ENCODE assay signal across 21 cellular contexts in the genomic region with DNA sequence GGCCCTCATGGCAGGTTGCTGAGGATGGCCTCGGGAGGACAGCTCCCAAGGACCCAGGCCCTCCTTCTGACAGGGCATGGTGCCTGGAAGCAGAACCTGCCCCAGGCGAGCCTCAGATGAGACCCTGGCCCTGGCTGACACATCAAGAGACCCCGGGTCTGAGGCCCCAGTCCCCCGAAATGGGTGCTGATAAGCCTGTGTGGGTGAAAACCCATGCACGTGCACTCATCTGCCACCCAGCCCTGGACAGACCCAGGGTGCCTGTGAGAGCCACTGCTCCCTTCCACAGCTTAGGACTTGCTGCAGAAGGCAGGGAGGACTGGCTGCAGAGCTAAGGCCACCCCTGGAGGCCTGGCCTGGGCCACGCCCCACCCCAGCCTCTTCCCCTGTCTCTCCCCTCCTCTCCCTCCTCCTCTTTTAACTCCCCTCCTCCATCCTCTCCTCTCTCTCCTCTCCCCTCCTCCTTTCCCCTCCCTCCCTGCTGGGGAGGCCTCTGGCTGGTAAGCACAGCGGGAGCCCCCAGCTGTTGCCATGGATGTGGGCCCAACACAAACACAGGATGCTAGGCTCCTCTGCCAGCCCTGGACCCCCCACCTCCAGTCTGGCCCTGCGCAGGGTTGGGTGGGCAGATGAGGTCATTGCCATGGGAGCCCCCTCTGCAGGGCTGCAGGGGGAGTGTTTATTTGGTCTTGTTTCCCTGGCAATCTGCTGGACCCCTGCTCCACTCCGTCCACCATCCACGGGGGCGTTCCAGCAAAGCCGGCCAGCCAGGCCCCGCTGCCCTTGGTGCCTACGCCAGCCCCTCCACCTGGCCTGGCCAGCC. TPM values are rescaled to one million over a fixed set of nuclear protein-coding genes. Genes with fewer than 3 reads are reported as not detected.
DNase-seq lines count a peak whose midpoint lies in the region; ATAC-seq and TF ChIP-seq lines count a peak whose summit lies in the region.
"Had no signal": no experiment of that assay in that cellular context is flagged by ENCODE, and none has a peak within 500 bp of the region (broad histone marks: within the 10 kb centered on the region; RNA-seq: fewer than 3 reads in every experiment).

No MANE protein-coding gene starts in this region.

- no peak overlapping the region for H4K5ac ChIP-seq in mesendoderm (ENCODE audit: low read length)

- no peak for TF ChIP-seq RAD21 in Ishikawa (IDR thresholded peaks at IDR 0.05; ENCODE audit: low read depth)

- no peaks in the 10 kb centered on the region for H3K9me2 ChIP-seq in PC-3 (replicated peaks; ENCODE audit: low read length)

- no peak overlapping the region for H3K18ac ChIP-seq in mesendoderm (ENCODE audit: low read length)

- BruUV-seq in PC-3 (replicated peaks; lab: Mats Ljungman, UMichigan): no TSS peak

- ATAC-seq in PC-3: peak; percentile 31; the same call in 1 of the 2 replicates
- ATAC-seq in esophagus mucosa: no peak
- ATAC-seq: activated naive CD8-positive, alpha-beta T cell treated with anti-CD3 and anti-CD28 coated beads, Interleukin-2, amount 50 U/mL, for 24 hours; gastroesophageal sphincter had no signal

- no peak overlapping the region for H2AFZ ChIP-seq in PC-3 (ENCODE audit: low read length)

- no peak overlapping the region for H3K4me2 ChIP-seq in PC-3 (ENCODE audit: low read length)
- no peak overlapping the region for H3K4me2 ChIP-seq in mesendoderm (ENCODE audit: low read length)

- H3K36me3 ChIP-seq in PC-3 (ENCODE audit: low read depth, low read length): no peaks in the 10 kb centered on the region
- H3K36me3 ChIP-seq in mesendoderm (ENCODE audit: control insufficient read depth, insufficient read depth, low read length): no peaks in the 10 kb centered on the region
- H3K36me3 ChIP-seq: BLaER1 treated with 17β-estradiol and CSF1 and Interleukin-3, amounts not matched to agents 10 nM and 100 nM; gastroesophageal sphincter; HAP-1; vagina had no signal

- TF ChIP-seq EP300 in Ishikawa (IDR thresholded peaks at IDR 0.05; ENCODE audit: borderline replicate concordance): no peak

- H3K9me3 ChIP-seq in PC-3 (ENCODE audit: low read length): no peaks in the 10 kb centered on the region
- H3K9me3 ChIP-seq: gastroesophageal sphincter, HAP-1, vagina had no signal

- no peak overlapping the region for H2BK5ac ChIP-seq in mesendoderm (ENCODE audit: low read length)

- TF ChIP-seq CTCF in PC-3 (conservative IDR thresholded peaks at IDR 0.05; ENCODE audit: low read depth, low read length): no peak

- CTCF ChIA-PET in PC-3 (lab: Charles Lee): no interaction called here

- no peak overlapping the region for H4K8ac ChIP-seq in mesendoderm (ENCODE audit: low read depth, low read length)

- no peaks in the 10 kb centered on the region for H4K20me1 ChIP-seq in PC-3 (ENCODE audit: low read length)
- H4K20me1 ChIP-seq: BLaER1 treated with 17β-estradiol and CSF1 and Interleukin-3, amounts not matched to agents 10 nM and 100 nM had no signal

- no peak overlapping the region for H2AK5ac ChIP-seq in mesendoderm (ENCODE audit: low read length)

- no peaks in the 10 kb centered on the region for H3F3A ChIP-seq in PC-3 (ENCODE audit: low read length, unreplicated experiment)

- no peaks in the 10 kb centered on the region for H3K27me3 ChIP-seq in PC-3 (ENCODE audit: low read length)
- no peaks in the 10 kb centered on the region for H3K27me3 ChIP-seq in mesendoderm (ENCODE audit: insufficient read depth, low read length, poor library complexity)
- H3K27me3 ChIP-seq: BLaER1 treated with 17β-estradiol and CSF1 and Interleukin-3, amounts not matched to agents 10 nM and 100 nM; gastroesophageal sphincter; vagina had no signal

- DNase-seq in Daoy (ENCODE audit: low read depth): peak; percentile 17
- no peak for DNase-seq in PC-3
- peak; percentile 81 for DNase-seq in mesendoderm
- no peak for DNase-seq in Ammon's horn (ENCODE audit: low spot score)
- DNase-seq in substantia nigra (lab: John Stamatoyannopoulos, UW): no peak
- DNase-seq: activated CD4-positive, alpha-beta T cell treated with anti-CD3 and anti-CD28 coated beads, Interleukin-2, amount 10 ng/mL, durations not matched to agents 7 days and 5 days; activated naive CD8-positive, alpha-beta T cell treated with anti-CD3 and anti-CD28 coated beads, Interleukin-2, amount 50 U/mL, for 24 hours; activated T-cell treated with anti-CD3 and anti-CD28 coated beads, Interleukin-2, amount 50 U/mL, for 24 hours; cerebellar nuclear complex; midbrain; NCI-H1105 treated with DMSO at 0.1 percent for 48 hours; SHP77 treated with DMSO at 0.1 percent for 48 hours; stimulated activated naive CD4-positive, alpha-beta T cell treated with Interleukin-2 at 50 U/mL for 16 hours; T1000 had no signal

- H2BK15ac ChIP-seq in mesendoderm (replicated peaks; ENCODE audit: low read depth): no peak overlapping the region

- peak overlapping the region; percentile 35 for H3K56ac ChIP-seq in mesendoderm (ENCODE audit: low read length)

- H2BK120ac ChIP-seq in mesendoderm (ENCODE audit: low read depth, low read length): no peak overlapping the region

- no peak overlapping the region for H3K4ac ChIP-seq in mesendoderm (ENCODE audit: low read depth, low read length)

- POLR2A ChIA-PET in PC-3 (lab: Charles Lee; ENCODE audit: unreplicated experiment): no interaction called here

- intact Hi-C loops in PC-3 (cut with micrococcal nuclease): no loop called here

- H3K27ac ChIP-seq in PC-3 (ENCODE audit: low read length) (no peak overlapping the region), mesendoderm (ENCODE audit: low read depth, low read length) (no peak overlapping the region), substantia nigra (ENCODE audit: low read depth, low read length, poor library complexity, severe bottlenecking) (no peak overlapping the region)
- H3K27ac ChIP-seq: BLaER1 treated with 17β-estradiol and CSF1 and Interleukin-3, amounts not matched to agents 10 nM and 100 nM; gastroesophageal sphincter; vagina had no signal

- no CpG with 5 or more reads among the region's 14 CpGs for WGBS in mesendoderm (ENCODE audit: extremely low coverage, insufficient coverage, low lambda C conversion rate)

- H3K4me3 ChIP-seq in PC-3 (ENCODE audit: low read length) (no peak overlapping the region), mesendoderm (ENCODE audit: low read length) (no peak overlapping the region)
- H3K4me3 ChIP-seq: BLaER1 treated with 17β-estradiol and CSF1 and Interleukin-3, amounts not matched to agents 10 nM and 100 nM; gastroesophageal sphincter; HAP-1; vagina had no signal

- no peaks in the 10 kb centered on the region for H3K79me2 ChIP-seq in PC-3 (ENCODE audit: low read length)
- H3K79me2 ChIP-seq in mesendoderm (ENCODE audit: control insufficient read depth, insufficient read depth, low read length): no peaks in the 10 kb centered on the region

- H3K79me1 ChIP-seq in mesendoderm (ENCODE audit: low read length): no peaks in the 10 kb centered on the region

- no peaks in the 10 kb centered on the region for H3K4me1 ChIP-seq in PC-3 (ENCODE audit: insufficient read depth, low read length)
- H3K4me1 ChIP-seq in mesendoderm (ENCODE audit: control insufficient read depth, low read depth, low read length): peaks cover 2% of the 10 kb centered on the region
- H3K4me1 ChIP-seq: gastroesophageal sphincter, HAP-1 had no signal

- no peak overlapping the region for H3K23ac ChIP-seq in mesendoderm (ENCODE audit: low read length)

- H3K9ac ChIP-seq in PC-3 (ENCODE audit: low read length): no peak overlapping the region
- H3K9ac ChIP-seq in mesendoderm (ENCODE audit: low read length): no peak overlapping the region
- H3K9ac ChIP-seq: BLaER1 treated with 17β-estradiol and CSF1 and Interleukin-3, amounts not matched to agents 10 nM and 100 nM had no signal

TF ChIP-seq in Ishikawa, 13 proteins besides CTCF, POLR2A, EP300 and RAD21:
- TF ChIP-seq TCF12 (IDR thresholded peaks at IDR 0.05; ENCODE audit: low read depth) (0 out of 2 replicates have a peak, but pooled peaks have one; percentile 9), CREB1 (IDR thresholded peaks at IDR 0.05; ENCODE audit: low read depth) (no peak), CEBPB (IDR thresholded peaks at IDR 0.05) (no peak), FOXM1 (IDR thresholded peaks at IDR 0.05; ENCODE audit: borderline replicate concordance, low read depth) (no peak), TAF1 (IDR thresholded peaks at IDR 0.05; ENCODE audit: low read depth) (no peak), ZBTB7A (IDR thresholded peaks at IDR 0.05; ENCODE audit: low read depth) (no peak)
- TF ChIP-seq, protein P1, sequence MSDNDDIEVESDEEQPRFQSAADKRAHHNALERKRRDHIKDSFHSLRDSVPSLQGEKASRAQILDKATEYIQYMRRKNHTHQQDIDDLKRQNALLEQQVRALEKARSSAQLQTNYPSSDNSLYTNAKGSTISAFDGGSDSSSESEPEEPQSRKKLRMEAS (IDR thresholded peaks at IDR 0.05): no peak
- TF ChIP-seq, protein P2, sequence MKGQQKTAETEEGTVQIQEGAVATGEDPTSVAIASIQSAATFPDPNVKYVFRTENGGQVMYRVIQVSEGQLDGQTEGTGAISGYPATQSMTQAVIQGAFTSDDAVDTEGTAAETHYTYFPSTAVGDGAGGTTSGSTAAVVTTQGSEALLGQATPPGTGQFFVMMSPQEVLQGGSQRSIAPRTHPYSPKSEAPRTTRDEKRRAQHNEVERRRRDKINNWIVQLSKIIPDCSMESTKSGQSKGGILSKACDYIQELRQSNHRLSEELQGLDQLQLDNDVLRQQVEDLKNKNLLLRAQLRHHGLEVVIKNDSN (IDR thresholded peaks at IDR 0.05): no peak

RNA-seq across cellular contexts. Expression of a gene that starts 33.6 kb away (rescaled TPM):
- total RNA-seq in Daoy (2014; rRNA removed; shearing (Covaris generic)): 0.57 and 1.8 TPM in 2 replicates
- total RNA-seq in PC-3 (2014; rRNA removed): 22.2 and 36.6 TPM in 2 replicates
- 0.21 TPM for polyA plus RNA-seq in mesendoderm (2013, experiment 1 of 2)
- 0.15 TPM for polyA plus RNA-seq in mesendoderm (2013, experiment 2 of 2)
- 3.1 TPM for total RNA-seq in esophagus mucosa
- polyA plus RNA-seq: IgD-negative memory B cell had no signal

Comparison
In these comparisons a context has a peak if more than half of its experiments do, and no peak if none do; other contexts are left out.
1. DNase-seq: peak in Daoy (single experiment) and mesendoderm (single experiment); none in PC-3 (single experiment), Ammon's horn (single experiment) and substantia nigra (0 of 49).